Comparison of ENCODE assay signal across 8 cellular contexts in the genomic region with DNA sequence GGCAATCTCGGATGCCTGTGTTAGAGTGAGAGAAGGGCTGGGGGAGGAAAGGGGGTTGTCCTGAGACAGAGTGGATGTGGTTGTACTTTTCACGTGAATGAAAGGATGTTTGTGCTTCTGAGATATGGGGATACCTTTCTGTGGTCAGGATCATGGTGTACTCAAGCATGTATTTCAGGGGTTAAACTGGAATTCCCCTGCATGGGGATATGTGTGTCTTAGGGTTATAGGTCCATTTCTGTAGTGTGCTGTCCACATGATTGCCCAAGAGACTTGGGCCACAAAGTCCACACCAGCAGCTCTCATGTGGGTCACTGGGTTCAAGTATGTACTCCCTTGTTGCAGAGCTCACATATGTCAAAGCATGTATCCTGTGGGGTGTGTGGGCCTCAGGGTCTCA. TPM values are rescaled to one million over a fixed set of nuclear protein-coding genes. Genes with fewer than 3 reads are reported as not detected.
DNase-seq lines count a peak whose midpoint lies in the region; ATAC-seq lines count a peak whose summit lies in the region.

No MANE protein-coding gene starts in this region.

- H3K36me3 ChIP-seq in BLaER1 treated with 17β-estradiol and CSF1 and Interleukin-3, amounts not matched to agents 10 nM and 100 nM: peaks cover 3 to 12% (median 9%) of the 10 kb centered on the region in 11 experiments; a peak in 21 of 22 replicates
- H3K36me3 ChIP-seq in HUES6 (ENCODE audit: control insufficient read depth, insufficient read depth, low read length) (peaks cover 6% of the 10 kb centered on the region), muscle layer of colon (ENCODE audit: insufficient read depth, low read length) (peaks cover 4% of the 10 kb centered on the region)

- H3K4me1 ChIP-seq in BLaER1 treated with 17β-estradiol and CSF1 and Interleukin-3, amounts not matched to agents 10 nM and 100 nM: peaks cover 72 to 83% (median 78%) of the 10 kb centered on the region in 10 experiments
- H3K4me1 ChIP-seq in HUES6 (ENCODE audit: control insufficient read depth, insufficient read depth, low read length) (peaks cover 65% of the 10 kb centered on the region), muscle layer of colon (ENCODE audit: insufficient read depth, low read length) (peaks cover 64% of the 10 kb centered on the region)

- H3K27ac ChIP-seq in BLaER1 treated with 17β-estradiol and CSF1 and Interleukin-3, amounts not matched to agents 10 nM and 100 nM: peak overlapping the region in 5 of 11 experiments; percentile 16 to 64 (median 28); a peak in 7 of 22 replicates
- 0 out of 2 replicates have a peak overlapping the region, but pooled peaks have one; percentile 1 for H3K27ac ChIP-seq in HUES6 (ENCODE audit: low read depth, low read length)
- H3K27ac ChIP-seq in muscle layer of colon (ENCODE audit: low read depth, low read length): peak overlapping the region; percentile 41

- H3K4me1 Mint-ChIP-seq in activated naive CD8-positive, alpha-beta T cell treated with anti-CD3 and anti-CD28 coated beads, Interleukin-2, amount 10 ng/mL, durations not matched to agents 7 days and 5 days: peaks cover 60% of the 10 kb centered on the region

- peak overlapping the region; percentile 87 for H3K27ac Mint-ChIP-seq in activated naive CD8-positive, alpha-beta T cell treated with anti-CD3 and anti-CD28 coated beads, Interleukin-2, amount 10 ng/mL, durations not matched to agents 7 days and 5 days

- no peak for ATAC-seq in activated naive CD8-positive, alpha-beta T cell treated with anti-CD3 and anti-CD28 coated beads, Interleukin-2, amount 10 ng/mL, durations not matched to agents 7 days and 5 days (ENCODE audit: low read depth)
- ATAC-seq in GM18868 (IDR thresholded peaks at IDR 0.05; ENCODE audit: unreplicated experiment) (no peak), GM19395 (IDR thresholded peaks at IDR 0.05; ENCODE audit: unreplicated experiment) (no peak)

- no peaks in the 10 kb centered on the region for H3K27me3 Mint-ChIP-seq in activated naive CD8-positive, alpha-beta T cell treated with anti-CD3 and anti-CD28 coated beads, Interleukin-2, amount 10 ng/mL, durations not matched to agents 7 days and 5 days

- peak overlapping the region in 5 of 11 experiments; percentile 1 to 82 (median 71); a peak in 8 of 22 replicates for H3K9ac ChIP-seq in BLaER1 treated with 17β-estradiol and CSF1 and Interleukin-3, amounts not matched to agents 10 nM and 100 nM
- H3K9ac ChIP-seq in HUES6 (ENCODE audit: low read length): no peak overlapping the region
- no peak overlapping the region for H3K9ac ChIP-seq in muscle layer of colon (ENCODE audit: low read length)

- POLR2A ChIA-PET in activated naive CD8-positive, alpha-beta T cell treated with anti-CD3 and anti-CD28 coated beads, Interleukin-2, amount 10 ng/mL, durations not matched to agents 7 days and 5 days (lab: Charles Lee): interaction anchor here (0.5 to 2.8 kb wide), 16 partner anchors 10 to 231 kb away, joined by 3 to 28 read pairs (median 6); partner anchors contain the start of genes B3GALT4, BAK1, CUTA and ITPR3

- H3K4me3 ChIP-seq in BLaER1 treated with 17β-estradiol and CSF1 and Interleukin-3, amounts not matched to agents 10 nM and 100 nM: peak overlapping the region in 5 of 10 experiments; percentile 4 to 63 (median 58); a peak in 6 of 20 replicates
- H3K4me3 ChIP-seq in HUES6 (ENCODE audit: low read depth, low read length): peak overlapping the region; percentile 79
- peak overlapping the region in 1 of 2 donors; percentile 32 for H3K4me3 ChIP-seq in muscle layer of colon (ENCODE audit: low read depth in 1 of 2, low read length in 2 of 2)

- peaks cover 0 to 14% (median 0%) of the 10 kb centered on the region in 11 experiments; a peak in 4 of 22 replicates for H4K20me1 ChIP-seq in BLaER1 treated with 17β-estradiol and CSF1 and Interleukin-3, amounts not matched to agents 10 nM and 100 nM

- DNase-seq in activated naive CD8-positive, alpha-beta T cell treated with anti-CD3 and anti-CD28 coated beads, Interleukin-2, amount 10 ng/mL, durations not matched to agents 7 days and 5 days: no peak
- no peak for DNase-seq in HuH-7 (ENCODE audit: low spot score)
- DNase-seq in GDM1 (lab: John Stamatoyannopoulos, UW): no peak

- H3K4me3 Mint-ChIP-seq in activated naive CD8-positive, alpha-beta T cell treated with anti-CD3 and anti-CD28 coated beads, Interleukin-2, amount 10 ng/mL, durations not matched to agents 7 days and 5 days: peak overlapping the region; percentile 86

- H3K4me2 ChIP-seq in BLaER1 treated with 17β-estradiol and CSF1 and Interleukin-3, amounts not matched to agents 10 nM and 100 nM: peak overlapping the region; percentile 83 to 100 (median 98)

- peaks cover 12% of the 10 kb centered on the region for H3K36me3 Mint-ChIP-seq in activated naive CD8-positive, alpha-beta T cell treated with anti-CD3 and anti-CD28 coated beads, Interleukin-2, amount 10 ng/mL, durations not matched to agents 7 days and 5 days

- no peaks in the 10 kb centered on the region for H3K27me3 ChIP-seq in BLaER1 treated with 17β-estradiol and CSF1 and Interleukin-3, amounts not matched to agents 10 nM and 100 nM
- H3K27me3 ChIP-seq in HUES6 (ENCODE audit: control insufficient read depth, insufficient read depth, low read length): no peaks in the 10 kb centered on the region
- H3K27me3 ChIP-seq in muscle layer of colon (ENCODE audit: control insufficient read depth in 1 of 2, insufficient read depth in 2 of 2, low read length in 2 of 2): no peaks in the 10 kb centered on the region

- H3K9me3 ChIP-seq in BLaER1 treated with 17β-estradiol and CSF1 and Interleukin-3, amounts not matched to agents 10 nM and 100 nM (replicated peaks in 1 of 11): no peaks in the 10 kb centered on the region
- H3K9me3 ChIP-seq in HUES6 (ENCODE audit: control insufficient read depth, insufficient read depth, low read depth, low read length) (no peaks in the 10 kb centered on the region), muscle layer of colon (ENCODE audit: low read length) (no peaks in the 10 kb centered on the region)

- H3K9me3 Mint-ChIP-seq in activated naive CD8-positive, alpha-beta T cell treated with anti-CD3 and anti-CD28 coated beads, Interleukin-2, amount 10 ng/mL, durations not matched to agents 7 days and 5 days: no peaks in the 10 kb centered on the region

RNA-seq across cellular contexts. Expression of gene SYNGAP1, which starts 10.5 kb away (rescaled TPM):
- 10 to 100 TPM; 53.3 to 60.1 TPM for total RNA-seq in activated naive CD8-positive, alpha-beta T cell treated with anti-CD3 and anti-CD28 coated beads, Interleukin-2, amount 10 ng/mL, durations not matched to agents 7 days and 5 days

RNA-seq across cellular contexts. Expression of gene CUTA, which starts 12.4 kb away (rescaled TPM):
- total RNA-seq in activated naive CD8-positive, alpha-beta T cell treated with anti-CD3 and anti-CD28 coated beads, Interleukin-2, amount 10 ng/mL, durations not matched to agents 7 days and 5 days: 100 to 1,000 TPM; 202 to 209 TPM

RNA-seq across cellular contexts. Expression of gene PHF1, which starts 19.5 kb away (rescaled TPM):
- 100 to 1,000 TPM in 1 of 2 experiments, 10 to 100 TPM in 1; 98.3 to 105 TPM for total RNA-seq in activated naive CD8-positive, alpha-beta T cell treated with anti-CD3 and anti-CD28 coated beads, Interleukin-2, amount 10 ng/mL, durations not matched to agents 7 days and 5 days

RNA-seq across cellular contexts. Expression of gene ZBTB9, which starts 24.0 kb away (rescaled TPM):
- total RNA-seq in activated naive CD8-positive, alpha-beta T cell treated with anti-CD3 and anti-CD28 coated beads, Interleukin-2, amount 10 ng/mL, durations not matched to agents 7 days and 5 days: 1 to 10 TPM; 9.1 to 9.8 TPM

RNA-seq across cellular contexts. Expression of gene KIFC1, which starts 38.7 kb away (rescaled TPM):
- total RNA-seq in activated naive CD8-positive, alpha-beta T cell treated with anti-CD3 and anti-CD28 coated beads, Interleukin-2, amount 10 ng/mL, durations not matched to agents 7 days and 5 days: 100 to 1,000 TPM; 117 to 127 TPM
